Comparison of ENCODE assay signal across 21 cellular contexts in genomic region chr3:78496458-78496857, GRCh38.
DNase-seq lines count a peak whose midpoint lies in the region; ATAC-seq and TF ChIP-seq lines count a peak whose summit lies in the region.
"Had no signal": no experiment of that assay in that cellular context is flagged by ENCODE, and none has a peak within 500 bp of the region (broad histone marks: within the 10 kb centered on the region; RNA-seq: fewer than 3 reads in every experiment).

No MANE protein-coding gene starts in this region.

- DNase-seq in NCI-H2081 (lab: John Stamatoyannopoulos, UW): peak; percentile 71 to 86
- DNase-seq in NCI-H2081 treated with DMSO at 0.1 percent for 48 hours (lab: John Stamatoyannopoulos, UW): no peak
- DNase-seq in G401 (ENCODE audit: low spot score): peak; percentile 47
- DNase-seq in NCI-H345 treated with DMSO at 0.1 percent for 48 hours (lab: John Stamatoyannopoulos, UW; ENCODE audit: unreplicated experiment): peak; percentile 73
- DNase-seq in glutamatergic neuron: no peak
- DNase-seq in left colon: no peak
- DNase-seq: activated CD4-positive, alpha-beta T cell treated with anti-CD3 and anti-CD28 coated beads, Interleukin-2, amount 50 U/mL, for 1 hour; activated CD8-positive, alpha-beta memory T cell treated with anti-CD3 and anti-CD28 coated beads, Interleukin-2, amount 50 U/mL, for 4 hours; activated naive CD8-positive, alpha-beta T cell treated with anti-CD3 and anti-CD28 coated beads for 36 hours; effector CD4-positive, alpha-beta T cell; erythroblast; foreskin keratinocyte; H9; KBM-7; upper lobe of right lung had no signal

- H3K9me3 Mint-ChIP-seq in glutamatergic neuron (ENCODE audit: unreplicated experiment): peaks cover 5% of the 10 kb centered on the region
- H3K9me3 Mint-ChIP-seq: nephron had no signal

- in situ Hi-C loops in G401 (cut with HindIII; ENCODE audit: low sequenced_read_pairs): no loop called here

- H3K27ac Mint-ChIP-seq in glutamatergic neuron (ENCODE audit: unreplicated experiment): peak overlapping the region; percentile 11
- H3K27ac Mint-ChIP-seq: activated naive CD8-positive, alpha-beta T cell treated with anti-CD3 and anti-CD28 coated beads for 36 hours; activated T-helper 17 cell treated with anti-CD3 and anti-CD28 coated beads, Interleukin-2, amount 50 U/mL, for 72 hours; B cell; H9; nephron; T-helper 2 cell treated with Interferon-gamma antibody and Interleukin-4, amounts not matched to agents 5 μg/mL and 100 μg/mL, for 36 hours had no signal

- ATAC-seq in HG02973 (IDR thresholded peaks at IDR 0.05; ENCODE audit: unreplicated experiment) (no peak), HG02798 (IDR thresholded peaks at IDR 0.05; ENCODE audit: poor library complexity, unreplicated experiment) (no peak), left colon (no peak)
- ATAC-seq: activated T-helper 17 cell treated with anti-CD3 and anti-CD28 coated beads, Interleukin-2, amount 50 U/mL, for 72 hours; foreskin keratinocyte had no signal

- H3K4me1 Mint-ChIP-seq in glutamatergic neuron (ENCODE audit: low read depth, unreplicated experiment): peaks cover 29% of the 10 kb centered on the region
- H3K4me1 Mint-ChIP-seq: activated naive CD8-positive, alpha-beta T cell treated with anti-CD3 and anti-CD28 coated beads for 36 hours; activated T-helper 17 cell treated with anti-CD3 and anti-CD28 coated beads, Interleukin-2, amount 50 U/mL, for 72 hours; B cell had no signal

- no peak for TF ChIP-seq CTCF in glutamatergic neuron (IDR thresholded peaks at IDR 0.05; ENCODE audit: partially characterized antibody, unreplicated experiment)

- no peaks in the 10 kb centered on the region for H3K36me3 Mint-ChIP-seq in glutamatergic neuron (ENCODE audit: unreplicated experiment)
- H3K36me3 Mint-ChIP-seq: activated naive CD8-positive, alpha-beta T cell treated with anti-CD3 and anti-CD28 coated beads for 36 hours had no signal

- H3K4me3 Mint-ChIP-seq in glutamatergic neuron (ENCODE audit: unreplicated experiment): no peak overlapping the region
- H3K4me3 Mint-ChIP-seq: activated naive CD8-positive, alpha-beta T cell treated with anti-CD3 and anti-CD28 coated beads for 36 hours; activated T-helper 17 cell treated with anti-CD3 and anti-CD28 coated beads, Interleukin-2, amount 50 U/mL, for 72 hours; B cell; H9; nephron; T-helper 2 cell treated with Interferon-gamma antibody and Interleukin-4, amounts not matched to agents 5 μg/mL and 100 μg/mL, for 36 hours had no signal

- intact Hi-C loops in left colon (cut with DNase I, micrococcal nuclease): no loop called here

- no peaks in the 10 kb centered on the region for H3K27me3 Mint-ChIP-seq in glutamatergic neuron (ENCODE audit: unreplicated experiment)
- H3K27me3 Mint-ChIP-seq: activated naive CD8-positive, alpha-beta T cell treated with anti-CD3 and anti-CD28 coated beads for 36 hours; activated T-helper 17 cell treated with anti-CD3 and anti-CD28 coated beads, Interleukin-2, amount 50 U/mL, for 72 hours; B cell had no signal

Comparison
In these comparisons a context has a peak if more than half of its experiments do, and no peak if none do; other contexts are left out.
1. DNase-seq: peak in NCI-H2081 (2 of 2), G401 (single experiment) and NCI-H345 treated with DMSO at 0.1 percent for 48 hours (single experiment); none in NCI-H2081 treated with DMSO at 0.1 percent for 48 hours (single experiment), glutamatergic neuron (single experiment) and left colon (0 of 2).